ENCODE assay signal across 1 cellular context in the genomic region with DNA sequence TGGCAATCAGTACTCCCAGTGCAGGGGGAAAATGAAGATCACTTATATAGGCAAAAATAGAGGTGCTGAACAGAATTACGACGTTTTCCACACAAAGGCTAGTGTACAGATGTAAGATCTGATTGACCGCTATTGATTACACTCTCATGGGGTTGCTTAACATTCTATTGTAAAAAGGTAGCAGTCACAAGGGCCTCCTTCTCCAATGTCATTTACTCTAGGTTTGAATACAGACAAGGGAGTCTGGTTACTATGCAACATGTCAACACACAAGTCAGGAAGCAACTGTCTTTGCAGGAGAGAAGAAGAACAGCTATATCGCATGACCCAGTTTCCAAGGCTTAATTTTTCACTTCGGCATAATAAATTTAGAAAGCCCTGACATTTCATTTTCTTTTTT.
TF ChIP-seq lines count a peak whose summit lies in the region.

No MANE protein-coding gene starts in this region.

TF ChIP-seq in HepG2, 621 proteins besides CTCF, POLR2A, EP300 and RAD21 (continues in another document):
- TF ChIP-seq ZNF44 (CRISPR knock-in tag; IDR thresholded peaks at IDR 0.05) (no peak), CAMTA2 (CRISPR knock-in tag; IDR thresholded peaks at IDR 0.05; ENCODE audit: borderline replicate concordance) (no peak), SOX13 (IDR thresholded peaks at IDR 0.05) (no peak), SOX13 (CRISPR knock-in tag; conservative IDR thresholded peaks at IDR 0.05 in 1 of 2, IDR thresholded peaks at IDR 0.05 in 1 of 2) (peak in 1 of 2 experiments; percentile 41; a peak in 1 of 4 replicates), ZKSCAN1 (IDR thresholded peaks at IDR 0.05; ENCODE audit: low read length) (no peak), CENPT (CRISPR knock-in tag; IDR thresholded peaks at IDR 0.05; ENCODE audit: low read depth) (no peak), ZNF331 (CRISPR knock-in tag; IDR thresholded peaks at IDR 0.05) (no peak), TOE1 (CRISPR knock-in tag; IDR thresholded peaks at IDR 0.05) (no peak), RBFOX2 (IDR thresholded peaks at IDR 0.05; ENCODE audit: low read depth, low read length) (no peak), FOXA3 (CRISPR knock-in tag; IDR thresholded peaks at IDR 0.05) (peak; percentile 30; the same call in 1 of the 2 replicates), ZNF569 (CRISPR knock-in tag; IDR thresholded peaks at IDR 0.05; ENCODE audit: borderline replicate concordance) (no peak), ESRRA (CRISPR knock-in tag; IDR thresholded peaks at IDR 0.05; ENCODE audit: low read depth) (no peak), ZNF83 (CRISPR knock-in tag; IDR thresholded peaks at IDR 0.05; ENCODE audit: borderline replicate concordance) (no peak), ZNF33A (CRISPR knock-in tag; IDR thresholded peaks at IDR 0.05; ENCODE audit: borderline replicate concordance) (no peak), NFYC (CRISPR knock-in tag; IDR thresholded peaks at IDR 0.05) (no peak), ZNF644 (CRISPR knock-in tag; IDR thresholded peaks at IDR 0.05; ENCODE audit: low read depth) (no peak), CHD2 (IDR thresholded peaks at IDR 0.05; ENCODE audit: low read depth, low read length) (no peak), GATAD1 (CRISPR knock-in tag; IDR thresholded peaks at IDR 0.05) (no peak), KMT2A (CRISPR knock-in tag; IDR thresholded peaks at IDR 0.05) (no peak), NFKB2 (CRISPR knock-in tag; IDR thresholded peaks at IDR 0.05; ENCODE audit: borderline replicate concordance) (no peak), ATF7-NPFF (CRISPR knock-in tag; IDR thresholded peaks at IDR 0.05; ENCODE audit: low read depth) (no peak), ZNF652 (CRISPR knock-in tag; IDR thresholded peaks at IDR 0.05; ENCODE audit: borderline replicate concordance, low read depth) (no peak), ZMYM4 (CRISPR knock-in tag; IDR thresholded peaks at IDR 0.05) (no peak; the same call in 1 of the 2 replicates), KAT7 (CRISPR knock-in tag; IDR thresholded peaks at IDR 0.05; ENCODE audit: borderline replicate concordance) (no peak), TSC22D2 (CRISPR knock-in tag; IDR thresholded peaks at IDR 0.05; ENCODE audit: borderline replicate concordance) (no peak), ZFX (CRISPR knock-in tag; IDR thresholded peaks at IDR 0.05; ENCODE audit: low read depth) (0 out of 2 replicates have a peak, but pooled peaks have one; percentile 1), ZNF354B (CRISPR knock-in tag; IDR thresholded peaks at IDR 0.05) (no peak), PHF20 (CRISPR knock-in tag; IDR thresholded peaks at IDR 0.05) (no peak), NPAS2 (CRISPR knock-in tag; IDR thresholded peaks at IDR 0.05; ENCODE audit: borderline replicate concordance) (no peak), HHEX (CRISPR knock-in tag; IDR thresholded peaks at IDR 0.05) (no peak), YY1 (IDR thresholded peaks at IDR 0.05; ENCODE audit: insufficient read depth, insufficient replicate concordance, low read depth, low read length) (no peak), ZNF235 (CRISPR knock-in tag; IDR thresholded peaks at IDR 0.05; ENCODE audit: borderline replicate concordance) (no peak), DR1 (CRISPR knock-in tag; IDR thresholded peaks at IDR 0.05) (no peak), CEBPB (IDR thresholded peaks at IDR 0.05; ENCODE audit: borderline replicate concordance, low read depth, low read length) (peak; percentile 65; the same call in 1 of the 2 replicates), ZFP36L2 (CRISPR knock-in tag; IDR thresholded peaks at IDR 0.05) (no peak), ZNF253 (CRISPR knock-in tag; IDR thresholded peaks at IDR 0.05; ENCODE audit: borderline replicate concordance) (no peak), ADNP (CRISPR knock-in tag; IDR thresholded peaks at IDR 0.05) (no peak), FOXM1 (CRISPR knock-in tag; IDR thresholded peaks at IDR 0.05) (no peak), SMARCE1 (IDR thresholded peaks at IDR 0.05; ENCODE audit: borderline replicate concordance) (no peak), SMAD3 (CRISPR knock-in tag; IDR thresholded peaks at IDR 0.05) (no peak), ZNF556 (CRISPR knock-in tag; IDR thresholded peaks at IDR 0.05; ENCODE audit: borderline replicate concordance) (no peak), ATF7 (IDR thresholded peaks at IDR 0.05) (no peak), ATF7 (CRISPR knock-in tag; IDR thresholded peaks at IDR 0.05) (no peak), KAT2B (IDR thresholded peaks at IDR 0.05; ENCODE audit: borderline replicate concordance, low read depth, low read length) (peak; percentile 90), DNMT1 (CRISPR knock-in tag; IDR thresholded peaks at IDR 0.05) (no peak), ZNF350 (CRISPR knock-in tag; IDR thresholded peaks at IDR 0.05; ENCODE audit: borderline replicate concordance, low read depth) (no peak), ARID2 (CRISPR knock-in tag; IDR thresholded peaks at IDR 0.05; ENCODE audit: borderline replicate concordance) (no peak), ZSCAN31 (CRISPR knock-in tag; IDR thresholded peaks at IDR 0.05; ENCODE audit: low read depth) (0 out of 2 replicates have a peak, but pooled peaks have one; percentile 41), JARID2 (CRISPR knock-in tag; IDR thresholded peaks at IDR 0.05; ENCODE audit: insufficient replicate concordance) (no peak), ZBTB38 (CRISPR knock-in tag; IDR thresholded peaks at IDR 0.05) (no peak), ZFP36L1 (CRISPR knock-in tag; IDR thresholded peaks at IDR 0.05) (no peak), GLI4 (CRISPR knock-in tag; IDR thresholded peaks at IDR 0.05; ENCODE audit: borderline replicate concordance) (no peak)
- TF ChIP-seq, protein P1, sequence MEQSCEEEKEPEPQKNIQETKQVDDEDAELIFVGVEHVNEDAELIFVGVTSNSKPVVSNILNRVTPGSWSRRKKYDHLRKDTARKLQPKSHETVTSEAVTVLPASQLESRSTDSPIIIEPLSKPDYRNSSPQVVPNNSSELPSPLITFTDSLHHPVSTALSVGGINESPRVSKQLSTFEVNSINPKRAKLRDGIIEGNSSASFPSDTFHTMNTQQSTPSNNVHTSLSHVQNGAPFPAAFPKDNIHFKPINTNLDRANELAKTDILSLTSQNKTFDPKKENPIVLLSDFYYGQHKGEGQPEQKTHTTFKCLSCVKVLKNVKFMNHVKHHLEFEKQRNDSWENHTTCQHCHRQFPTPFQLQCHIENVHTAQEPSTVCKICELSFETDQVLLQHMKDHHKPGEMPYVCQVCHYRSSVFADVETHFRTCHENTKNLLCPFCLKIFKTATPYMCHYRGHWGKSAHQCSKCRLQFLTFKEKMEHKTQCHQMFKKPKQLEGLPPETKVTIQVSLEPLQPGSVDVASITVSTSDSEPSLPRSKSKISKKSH (CRISPR knock-in tag; IDR thresholded peaks at IDR 0.05; ENCODE audit: borderline replicate concordance), result no peak
- TF ChIP-seq, protein P2, sequence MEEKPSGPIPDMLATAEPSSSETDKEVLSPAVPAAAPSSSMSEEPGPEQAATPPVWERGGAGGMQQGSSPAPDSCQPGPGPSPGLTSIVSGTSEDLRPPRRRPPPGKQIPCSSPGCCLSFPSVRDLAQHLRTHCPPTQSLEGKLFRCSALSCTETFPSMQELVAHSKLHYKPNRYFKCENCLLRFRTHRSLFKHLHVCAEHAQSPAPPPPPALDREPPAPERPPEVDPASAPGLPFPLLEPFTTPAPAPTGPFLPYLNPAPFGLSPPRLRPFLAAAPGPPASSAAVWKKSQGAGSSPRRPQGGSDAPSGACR (CRISPR knock-in tag; IDR thresholded peaks at IDR 0.05), result 0 out of 2 replicates have a peak, but pooled peaks have one; percentile 16
- TF ChIP-seq, protein P3, sequence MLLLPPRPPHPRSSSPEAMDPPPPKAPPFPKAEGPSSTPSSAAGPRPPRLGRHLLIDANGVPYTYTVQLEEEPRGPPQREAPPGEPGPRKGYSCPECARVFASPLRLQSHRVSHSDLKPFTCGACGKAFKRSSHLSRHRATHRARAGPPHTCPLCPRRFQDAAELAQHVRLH (CRISPR knock-in tag; IDR thresholded peaks at IDR 0.05; ENCODE audit: borderline replicate concordance, low read depth), result no peak
- TF ChIP-seq, protein P4, sequence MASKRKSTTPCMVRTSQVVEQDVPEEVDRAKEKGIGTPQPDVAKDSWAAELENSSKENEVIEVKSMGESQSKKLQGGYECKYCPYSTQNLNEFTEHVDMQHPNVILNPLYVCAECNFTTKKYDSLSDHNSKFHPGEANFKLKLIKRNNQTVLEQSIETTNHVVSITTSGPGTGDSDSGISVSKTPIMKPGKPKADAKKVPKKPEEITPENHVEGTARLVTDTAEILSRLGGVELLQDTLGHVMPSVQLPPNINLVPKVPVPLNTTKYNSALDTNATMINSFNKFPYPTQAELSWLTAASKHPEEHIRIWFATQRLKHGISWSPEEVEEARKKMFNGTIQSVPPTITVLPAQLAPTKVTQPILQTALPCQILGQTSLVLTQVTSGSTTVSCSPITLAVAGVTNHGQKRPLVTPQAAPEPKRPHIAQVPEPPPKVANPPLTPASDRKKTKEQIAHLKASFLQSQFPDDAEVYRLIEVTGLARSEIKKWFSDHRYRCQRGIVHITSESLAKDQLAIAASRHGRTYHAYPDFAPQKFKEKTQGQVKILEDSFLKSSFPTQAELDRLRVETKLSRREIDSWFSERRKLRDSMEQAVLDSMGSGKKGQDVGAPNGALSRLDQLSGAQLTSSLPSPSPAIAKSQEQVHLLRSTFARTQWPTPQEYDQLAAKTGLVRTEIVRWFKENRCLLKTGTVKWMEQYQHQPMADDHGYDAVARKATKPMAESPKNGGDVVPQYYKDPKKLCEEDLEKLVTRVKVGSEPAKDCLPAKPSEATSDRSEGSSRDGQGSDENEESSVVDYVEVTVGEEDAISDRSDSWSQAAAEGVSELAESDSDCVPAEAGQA (IDR thresholded peaks at IDR 0.05; ENCODE audit: low read depth), result no peak
- TF ChIP-seq, protein P4 (CRISPR knock-in tag; IDR thresholded peaks at IDR 0.05; ENCODE audit: borderline replicate concordance), result no peak
- TF ChIP-seq, protein P5, sequence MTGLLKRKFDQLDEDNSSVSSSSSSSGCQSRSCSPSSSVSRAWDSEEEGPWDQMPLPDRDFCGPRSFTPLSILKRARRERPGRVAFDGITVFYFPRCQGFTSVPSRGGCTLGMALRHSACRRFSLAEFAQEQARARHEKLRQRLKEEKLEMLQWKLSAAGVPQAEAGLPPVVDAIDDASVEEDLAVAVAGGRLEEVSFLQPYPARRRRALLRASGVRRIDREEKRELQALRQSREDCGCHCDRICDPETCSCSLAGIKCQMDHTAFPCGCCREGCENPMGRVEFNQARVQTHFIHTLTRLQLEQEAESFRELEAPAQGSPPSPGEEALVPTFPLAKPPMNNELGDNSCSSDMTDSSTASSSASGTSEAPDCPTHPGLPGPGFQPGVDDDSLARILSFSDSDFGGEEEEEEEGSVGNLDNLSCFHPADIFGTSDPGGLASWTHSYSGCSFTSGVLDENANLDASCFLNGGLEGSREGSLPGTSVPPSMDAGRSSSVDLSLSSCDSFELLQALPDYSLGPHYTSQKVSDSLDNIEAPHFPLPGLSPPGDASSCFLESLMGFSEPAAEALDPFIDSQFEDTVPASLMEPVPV (CRISPR knock-in tag; IDR thresholded peaks at IDR 0.05), result no peak
- TF ChIP-seq, protein P6, sequence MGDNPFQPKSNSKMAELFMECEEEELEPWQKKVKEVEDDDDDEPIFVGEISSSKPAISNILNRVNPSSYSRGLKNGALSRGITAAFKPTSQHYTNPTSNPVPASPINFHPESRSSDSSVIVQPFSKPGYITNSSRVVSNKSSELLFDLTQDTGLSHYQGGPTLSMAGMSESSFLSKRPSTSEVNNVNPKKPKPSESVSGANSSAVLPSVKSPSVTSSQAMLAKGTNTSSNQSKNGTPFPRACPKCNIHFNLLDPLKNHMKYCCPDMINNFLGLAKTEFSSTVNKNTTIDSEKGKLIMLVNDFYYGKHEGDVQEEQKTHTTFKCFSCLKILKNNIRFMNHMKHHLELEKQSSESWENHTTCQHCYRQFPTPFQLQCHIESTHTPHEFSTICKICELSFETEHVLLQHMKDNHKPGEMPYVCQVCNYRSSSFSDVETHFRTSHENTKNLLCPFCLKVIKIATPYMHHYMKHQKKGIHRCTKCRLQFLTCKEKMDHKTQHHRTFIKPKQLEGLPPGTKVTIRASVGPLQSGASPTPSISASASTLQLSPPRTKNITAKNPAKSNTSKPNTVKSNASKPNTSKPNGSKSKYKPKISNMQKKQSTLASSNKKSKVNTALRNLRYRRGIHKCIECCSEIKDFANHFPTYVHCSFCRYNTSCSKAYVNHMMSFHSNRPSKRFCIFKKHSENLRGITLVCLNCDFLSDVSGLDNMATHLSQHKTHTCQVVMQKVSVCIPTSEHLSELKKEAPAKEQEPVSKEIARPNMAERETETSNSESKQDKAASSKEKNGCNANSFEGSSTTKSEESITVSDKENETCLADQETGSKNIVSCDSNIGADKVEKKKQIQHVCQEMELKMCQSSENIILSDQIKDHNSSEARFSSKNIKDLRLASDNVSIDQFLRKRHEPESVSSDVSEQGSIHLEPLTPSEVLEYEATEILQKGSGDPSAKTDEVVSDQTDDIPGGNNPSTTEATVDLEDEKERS (CRISPR knock-in tag; IDR thresholded peaks at IDR 0.05), result no peak
- TF ChIP-seq, protein P7, sequence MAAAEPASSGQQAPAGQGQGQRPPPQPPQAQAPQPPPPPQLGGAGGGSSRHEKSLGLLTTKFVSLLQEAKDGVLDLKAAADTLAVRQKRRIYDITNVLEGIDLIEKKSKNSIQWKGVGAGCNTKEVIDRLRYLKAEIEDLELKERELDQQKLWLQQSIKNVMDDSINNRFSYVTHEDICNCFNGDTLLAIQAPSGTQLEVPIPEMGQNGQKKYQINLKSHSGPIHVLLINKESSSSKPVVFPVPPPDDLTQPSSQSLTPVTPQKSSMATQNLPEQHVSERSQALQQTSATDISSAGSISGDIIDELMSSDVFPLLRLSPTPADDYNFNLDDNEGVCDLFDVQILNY (CRISPR knock-in tag; conservative IDR thresholded peaks at IDR 0.05), result no peak
